ENCODE assay signal across 8 cellular contexts in genomic region chr19:48618278-48618915, GRCh38. TPM values are rescaled to one million over a fixed set of nuclear protein-coding genes. Genes with fewer than 3 reads are reported as not detected.
A peak's percentile ranks its signal among the peaks of the same experiment; 100 is the strongest.
DNase-seq lines count a peak whose midpoint lies in the region; ATAC-seq, FAIRE-seq and TF ChIP-seq lines count a peak whose summit lies in the region.

No MANE protein-coding gene starts in this region.

- no peak for FAIRE-seq in bronchial epithelial cell (lab: Jason Lieb, UNC)

- H3K27ac Mint-ChIP-seq in stimulated activated naive CD8-positive, alpha-beta T cell treated with anti-CD3 and anti-CD28 coated beads, Interleukin-15, Interleukin-2, amounts not matched to agents 100 ng/mL and 50 ng/mL, for 24 hours, result peak overlapping the region; percentile 100

- H3K4me3 Mint-ChIP-seq in stimulated activated naive CD8-positive, alpha-beta T cell treated with anti-CD3 and anti-CD28 coated beads, Interleukin-15, Interleukin-2, amounts not matched to agents 100 ng/mL and 50 ng/mL, for 24 hours, result peak overlapping the region; percentile 97

- no peaks in the 10 kb centered on the region for H3K27me3 Mint-ChIP-seq in stimulated activated naive CD8-positive, alpha-beta T cell treated with anti-CD3 and anti-CD28 coated beads, Interleukin-15, Interleukin-2, amounts not matched to agents 100 ng/mL and 50 ng/mL, for 24 hours

- no peaks in the 10 kb centered on the region for H3K9me3 Mint-ChIP-seq in stimulated activated naive CD8-positive, alpha-beta T cell treated with anti-CD3 and anti-CD28 coated beads, Interleukin-15, Interleukin-2, amounts not matched to agents 100 ng/mL and 50 ng/mL, for 24 hours

- DNase-seq in stimulated activated naive CD8-positive, alpha-beta T cell treated with anti-CD3 and anti-CD28 coated beads, Interleukin-15, Interleukin-2, amounts not matched to agents 100 U/mL and 50 U/mL, for 24 hours, result no peak
- DNase-seq in bronchial epithelial cell (ENCODE audit: low read depth), result no peak
- DNase-seq in OCI-M1 (lab: John Stamatoyannopoulos, UW), result no peak

- H3K9me3 ChIP-seq in mononuclear cell (ENCODE audit: low read depth, low read length), result no peaks in the 10 kb centered on the region

- H3K27me3 ChIP-seq in bronchial epithelial cell (ENCODE audit: control insufficient read depth, insufficient read depth, low read length) (no peaks in the 10 kb centered on the region), mononuclear cell (ENCODE audit: insufficient read depth, low read length) (no peaks in the 10 kb centered on the region)

- peaks cover 72% of the 10 kb centered on the region for H3K36me3 Mint-ChIP-seq in stimulated activated naive CD8-positive, alpha-beta T cell treated with anti-CD3 and anti-CD28 coated beads, Interleukin-15, Interleukin-2, amounts not matched to agents 100 ng/mL and 50 ng/mL, for 24 hours (ENCODE audit: low read depth)

- peaks cover 28% of the 10 kb centered on the region for H3K36me3 ChIP-seq in bronchial epithelial cell (ENCODE audit: control insufficient read depth, insufficient read depth, low read length)

- ATAC-seq in stimulated activated naive CD8-positive, alpha-beta T cell treated with anti-CD3 and anti-CD28 coated beads, Interleukin-15, Interleukin-2, amounts not matched to agents 100 U/mL and 50 U/mL, for 24 hours, result no peak
- ATAC-seq in GM21423 (IDR thresholded peaks at IDR 0.05; ENCODE audit: unreplicated experiment), result no peak
- ATAC-seq in GM21360 (IDR thresholded peaks at IDR 0.05; ENCODE audit: unreplicated experiment), result no peak
- no peak for ATAC-seq in esophagus mucosa

- H3K4me1 Mint-ChIP-seq in stimulated activated naive CD8-positive, alpha-beta T cell treated with anti-CD3 and anti-CD28 coated beads, Interleukin-15, Interleukin-2, amounts not matched to agents 100 ng/mL and 50 ng/mL, for 24 hours (ENCODE audit: low read depth), result peaks cover 59% of the 10 kb centered on the region

- peaks cover 60% of the 10 kb centered on the region for H3K4me1 ChIP-seq in mononuclear cell (ENCODE audit: insufficient read depth, low read length)

- H3K4me3 ChIP-seq in bronchial epithelial cell (ENCODE audit: low read depth, low read length) (peak overlapping the region; percentile 83), mononuclear cell (ENCODE audit: low read length) (peak overlapping the region; percentile 99)

- no peak for TF ChIP-seq CTCF in bronchial epithelial cell (IDR thresholded peaks at IDR 0.05; ENCODE audit: insufficient read depth, low read length, severe bottlenecking)

RNA-seq across cellular contexts. Expression of gene RPL18, which starts 0.6 kb away (rescaled TPM):
- 3,143 and 4,233 TPM in 2 replicates for total RNA-seq in bronchial epithelial cell
- 2,431 TPM for total RNA-seq in mononuclear cell
- total RNA-seq in esophagus mucosa, result 1,668 TPM

RNA-seq across cellular contexts. Expression of gene SPHK2, which starts 0.9 kb away (rescaled TPM):
- total RNA-seq in bronchial epithelial cell (3.3 and 3.4 TPM in 2 replicates), mononuclear cell (4.5 TPM), esophagus mucosa (7.7 TPM)

RNA-seq across cellular contexts. Expression of gene FAM83E, which starts 3.5 kb away (rescaled TPM):
- 21.9 and 62.3 TPM in 2 replicates for total RNA-seq in bronchial epithelial cell
- total RNA-seq in mononuclear cell, result 0.73 TPM
- total RNA-seq in esophagus mucosa, result 6.5 TPM

RNA-seq across cellular contexts. Expression of gene SPACA4, which starts 11.9 kb away (rescaled TPM):
- under 0.01 and 0.64 TPM in 2 replicates for total RNA-seq in bronchial epithelial cell
- total RNA-seq in mononuclear cell, result not detected
- 0.64 TPM for total RNA-seq in esophagus mucosa

RNA-seq across cellular contexts. Expression of gene DBP, which starts 18.8 kb away (rescaled TPM):
- 6.6 and 8.7 TPM in 2 replicates for total RNA-seq in bronchial epithelial cell
- total RNA-seq in mononuclear cell, result 28.2 TPM
- total RNA-seq in esophagus mucosa, result 6.7 TPM
